ENCODE assay signal across 1 cellular context in the genomic region with DNA sequence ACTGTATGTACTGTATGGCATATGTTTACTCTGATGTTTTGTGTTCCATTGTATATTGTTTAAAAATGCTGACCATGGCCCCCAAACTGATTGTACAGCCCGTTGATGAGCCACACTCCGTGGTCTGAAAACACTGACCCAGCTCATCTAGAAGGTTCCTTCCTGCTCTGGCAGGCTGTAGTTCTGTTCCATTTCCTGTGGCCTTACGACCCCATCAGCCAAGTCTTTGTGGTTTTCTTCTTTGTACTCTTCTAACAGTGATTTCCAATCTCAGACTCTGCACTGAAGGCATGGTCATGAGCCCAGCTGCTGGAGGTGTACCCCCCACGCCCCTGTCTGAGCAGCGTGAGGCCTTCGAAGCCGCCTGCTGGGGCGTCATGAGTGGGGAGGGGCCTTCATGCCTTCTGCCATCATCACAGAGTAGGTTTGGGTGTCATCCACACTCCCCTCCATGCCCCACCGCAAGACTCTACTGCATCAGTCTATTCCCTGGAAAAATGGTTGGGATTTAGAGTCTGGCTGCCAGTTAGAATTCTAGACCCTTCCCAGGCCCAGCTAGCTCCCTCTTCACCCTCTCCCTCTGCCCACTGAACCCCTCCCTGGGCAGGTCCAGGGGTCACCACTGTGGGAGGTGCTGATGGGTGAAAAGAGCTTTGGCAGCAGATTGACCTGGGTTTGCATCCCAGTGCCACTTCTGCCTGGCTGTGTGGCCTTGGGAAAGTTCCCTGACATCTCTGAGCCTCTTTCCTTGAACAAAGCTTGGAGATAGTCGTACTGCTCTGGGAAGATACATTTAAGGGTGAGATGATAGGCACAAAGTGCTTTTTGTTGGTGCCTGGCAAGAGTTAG.
TF ChIP-seq lines count a peak whose summit lies in the region.

No MANE protein-coding gene starts in this region.

TF ChIP-seq in IMR-90, 13 proteins besides CTCF, POLR2A, EP300 and RAD21:
- TF ChIP-seq CEBPB (IDR thresholded peaks at IDR 0.05; ENCODE audit: low read depth, low read length) (no peak), CHD1 (IDR thresholded peaks at IDR 0.05; ENCODE audit: low read depth, low read length) (no peak), NFE2L2 (IDR thresholded peaks at IDR 0.05; ENCODE audit: low read depth, low read length) (no peak), BHLHE40 (IDR thresholded peaks at IDR 0.05; ENCODE audit: low read depth, low read length) (no peak), MAZ (IDR thresholded peaks at IDR 0.05; ENCODE audit: borderline replicate concordance, low read depth, low read length) (no peak), MAFK (IDR thresholded peaks at IDR 0.05; ENCODE audit: low read depth, low read length) (no peak), RFX5 (IDR thresholded peaks at IDR 0.05; ENCODE audit: low read depth, low read length) (no peak), RCOR1 (IDR thresholded peaks at IDR 0.05; ENCODE audit: insufficient replicate concordance, low read length) (no peak)
- TF ChIP-seq, protein P1, sequence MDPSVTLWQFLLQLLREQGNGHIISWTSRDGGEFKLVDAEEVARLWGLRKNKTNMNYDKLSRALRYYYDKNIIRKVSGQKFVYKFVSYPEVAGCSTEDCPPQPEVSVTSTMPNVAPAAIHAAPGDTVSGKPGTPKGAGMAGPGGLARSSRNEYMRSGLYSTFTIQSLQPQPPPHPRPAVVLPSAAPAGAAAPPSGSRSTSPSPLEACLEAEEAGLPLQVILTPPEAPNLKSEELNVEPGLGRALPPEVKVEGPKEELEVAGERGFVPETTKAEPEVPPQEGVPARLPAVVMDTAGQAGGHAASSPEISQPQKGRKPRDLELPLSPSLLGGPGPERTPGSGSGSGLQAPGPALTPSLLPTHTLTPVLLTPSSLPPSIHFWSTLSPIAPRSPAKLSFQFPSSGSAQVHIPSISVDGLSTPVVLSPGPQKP (IDR thresholded peaks at IDR 0.05; ENCODE audit: borderline replicate concordance, low read depth, low read length) = no peak
- TF ChIP-seq, protein P2, sequence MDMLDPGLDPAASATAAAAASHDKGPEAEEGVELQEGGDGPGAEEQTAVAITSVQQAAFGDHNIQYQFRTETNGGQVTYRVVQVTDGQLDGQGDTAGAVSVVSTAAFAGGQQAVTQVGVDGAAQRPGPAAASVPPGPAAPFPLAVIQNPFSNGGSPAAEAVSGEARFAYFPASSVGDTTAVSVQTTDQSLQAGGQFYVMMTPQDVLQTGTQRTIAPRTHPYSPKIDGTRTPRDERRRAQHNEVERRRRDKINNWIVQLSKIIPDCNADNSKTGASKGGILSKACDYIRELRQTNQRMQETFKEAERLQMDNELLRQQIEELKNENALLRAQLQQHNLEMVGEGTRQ (IDR thresholded peaks at IDR 0.05; ENCODE audit: low read depth, low read length) = no peak
